ENCODE assay signal across 17 cellular contexts in genomic region chr9:128051932-128052734, GRCh38. TPM values are rescaled to one million over a fixed set of nuclear protein-coding genes. Genes with fewer than 3 reads are reported as not detected.
DNase-seq lines count a peak whose midpoint lies in the region; ATAC-seq, FAIRE-seq and TF ChIP-seq lines count a peak whose summit lies in the region.
"Had no signal": no experiment of that assay in that cellular context is flagged by ENCODE, and none has a peak within 500 bp of the region (broad histone marks: within the 10 kb centered on the region; RNA-seq: fewer than 3 reads in every experiment).

No MANE protein-coding gene starts in this region.

- 63% methylated on average over 16 of the region's 16 CpGs for WGBS in K562 (ENCODE audit: insufficient coverage, low coverage, missing lambda C conversion rate)
- 72 to 85% methylated on average over 13 of the region's 16 CpGs for WGBS in thyroid gland, 2 donors

- H3K36me3 ChIP-seq in MM.1S (replicated peaks; ENCODE audit: insufficient read depth, low read length) (no peaks in the 10 kb centered on the region), K562 (ENCODE audit: control insufficient read depth, insufficient read depth, low read length) (no peaks in the 10 kb centered on the region), thyroid gland (no peaks in the 10 kb centered on the region)

- H3K9ac ChIP-seq in MM.1S (ENCODE audit: low read length) (no peak overlapping the region), K562 (ENCODE audit: insufficient read depth in 1 of 2, low read depth in 2 of 2, low read length in 2 of 2) (peak overlapping the region in 1 of 2 experiments; percentile 77; a peak in 2 of 4 replicates)

- H3K9me2 ChIP-seq in MM.1S (replicated peaks; ENCODE audit: insufficient read depth, low read length) = no peaks in the 10 kb centered on the region

- no peak overlapping the region for H3K4me3 ChIP-seq in MM.1S (ENCODE audit: low read length)
- H3K4me3 ChIP-seq in K562 = no peak overlapping the region
- no peak overlapping the region for H3K4me3 ChIP-seq in thyroid gland (replicated peaks in 1 of 3)

- no peak for TF ChIP-seq EP300 in K562 (IDR thresholded peaks at IDR 0.05; ENCODE audit: low read length)

- no peak overlapping the region for H3K4me2 ChIP-seq in MM.1S (ENCODE audit: low read depth, low read length)
- no peak overlapping the region for H3K4me2 ChIP-seq in K562 (ENCODE audit: insufficient read depth, low read length)

- no peak for ATAC-seq in K562
- peak; percentile 89 for ATAC-seq in left colon

- H3K27me3 ChIP-seq in MM.1S (replicated peaks; ENCODE audit: insufficient read depth, low read length) = no peaks in the 10 kb centered on the region
- H3K27me3 ChIP-seq in K562 (ENCODE audit: control insufficient read depth in 2 of 2, insufficient read depth in 2 of 2, low read length in 2 of 2) = no peaks in the 10 kb centered on the region
- H3K27me3 ChIP-seq in thyroid gland = no peaks in the 10 kb centered on the region

- no peaks in the 10 kb centered on the region for H4K20me1 ChIP-seq in MM.1S (ENCODE audit: insufficient read depth, low read length)
- no peaks in the 10 kb centered on the region for H4K20me1 ChIP-seq in K562 (replicated peaks; ENCODE audit: control insufficient read depth, insufficient read depth, low read length)

- BruUV-seq in K562 (replicated peaks; lab: Mats Ljungman, UMichigan) = no TSS peak

- H3K79me2 ChIP-seq in MM.1S (ENCODE audit: low read length) (no peaks in the 10 kb centered on the region), K562 (ENCODE audit: control insufficient read depth, insufficient read depth, low read length) (no peaks in the 10 kb centered on the region)

- no peak for FAIRE-seq in K562 (lab: Jason Lieb, UNC)

- CTCF ChIA-PET in K562 (lab: Yijun Ruan, JAX; ENCODE audit: low intra/inter-chr PET ratio) = no interaction called here

- TF ChIP-seq POLR2A in K562 (conservative IDR thresholded peaks at IDR 0.05) = no peak
- TF ChIP-seq POLR2A in thyroid gland (IDR thresholded peaks at IDR 0.05) = no peak

- TF ChIP-seq RAD21 in K562 (CRISPR knock-in tag; conservative IDR thresholded peaks at IDR 0.05 in 1 of 2, IDR thresholded peaks at IDR 0.05 in 1 of 2) = no peak

- H2AFZ ChIP-seq in MM.1S (ENCODE audit: low read length) (no peak overlapping the region), K562 (ENCODE audit: low read depth, low read length) (peak overlapping the region; percentile 34; the same call in 1 of the 2 replicates)

- POLR2A ChIA-PET in K562 (lab: Yijun Ruan, JAX) = interaction anchor here (0.6 to 2.0 kb wide), 6 partner anchors 10 to 103 kb away, joined by 3 to 14 read pairs (median 4); partner anchors contain the start of gene NAIF1

- TF ChIP-seq CTCF in MM.1S (IDR thresholded peaks at IDR 0.05; ENCODE audit: low read length) = no peak
- no peak for TF ChIP-seq CTCF in K562 (IDR thresholded peaks at IDR 0.05 in 2 of 3, conservative IDR thresholded peaks at IDR 0.05 in 1 of 3; ENCODE audit: insufficient read depth in 2 of 3, low read depth in 1 of 3, low read length in 3 of 3)
- TF ChIP-seq CTCF in thyroid gland (IDR thresholded peaks at IDR 0.05) = no peak

- DNase-seq in MM.1S (no peak), K562 (ENCODE audit: extremely low read depth in 1 of 4, low spot score in 3 of 4) (no peak), left colon (peak; percentile 52 to 86), thyroid gland (peak; percentile 29 to 68), NCI-H1105 (lab: John Stamatoyannopoulos, UW) (no peak), NCI-H1694 treated with DMSO at 0.1 percent for 48 hours (lab: John Stamatoyannopoulos, UW) (no peak), HuH-7 (ENCODE audit: low spot score) (no peak)
- DNase-seq in stimulated activated naive CD4-positive, alpha-beta T cell (lab: John Stamatoyannopoulos, UW) = no peak
- DNase-seq: activated CD4-positive, alpha-beta T cell treated with anti-CD3 and anti-CD28 coated beads for 4 hours; activated gamma-delta T cell treated with Interleukin-2 at 50 U/mL for 16 hours; DMS153; H9; NCI-H2029 treated with DMSO at 0.1 percent for 48 hours; NCI-H524 treated with DMSO at 0.1 percent for 48 hours; nephron progenitor cell; stimulated activated CD4-positive, alpha-beta T cell treated with anti-CD3 and anti-CD28 coated beads, Interleukin-12 subunit alpha, Interleukin-12 subunit beta, amount 100 ng/mL, for 4 hours; T1000 had no signal

- H3K9me3 ChIP-seq in MM.1S (replicated peaks; ENCODE audit: insufficient read depth, low read length) = no peaks in the 10 kb centered on the region
- H3K9me3 ChIP-seq in K562 (replicated peaks; ENCODE audit: control insufficient read depth, insufficient read depth, low read depth, low read length) = no peaks in the 10 kb centered on the region
- H3K9me3 ChIP-seq in thyroid gland = no peaks in the 10 kb centered on the region

- no peaks in the 10 kb centered on the region for H3F3A ChIP-seq in MM.1S (ENCODE audit: insufficient read depth, low read length)

- intact Hi-C loops in K562 (cut with micrococcal nuclease) = no loop called here
- intact Hi-C loops in left colon (cut with DNase I, micrococcal nuclease) = no loop called here
- intact Hi-C loops in thyroid gland (cut with DNase I) = no loop called here

- in situ Hi-C loops in K562 (cut with MboI) = no loop called here

- H3K9me1 ChIP-seq in K562 (ENCODE audit: control insufficient read depth, insufficient read depth, low read length) = no peaks in the 10 kb centered on the region

- no peaks in the 10 kb centered on the region for H3K4me1 ChIP-seq in MM.1S (ENCODE audit: low read length)
- peaks cover 10 to 11% of the 10 kb centered on the region in 2 experiments; a peak in 4 of 5 replicates for H3K4me1 ChIP-seq in K562 (replicated peaks in 1 of 2; ENCODE audit: control insufficient read depth in 2 of 2, insufficient read depth in 2 of 2, low read length in 2 of 2)
- peaks cover 51 to 70% of the 10 kb centered on the region in 2 donors for H3K4me1 ChIP-seq in thyroid gland

- H3K27ac ChIP-seq in MM.1S (ENCODE audit: low read length) (peak overlapping the region; percentile 18; the same call in 1 of the 2 replicates), K562 (ENCODE audit: extremely low read depth, low read depth, low read length) (no peak overlapping the region), thyroid gland (peak overlapping the region; percentile 91 to 98 (median 95))

TF ChIP-seq in K562, 482 proteins besides CTCF, POLR2A, EP300 and RAD21:
- TF ChIP-seq ZBTB7A (IDR thresholded peaks at IDR 0.05; ENCODE audit: borderline replicate concordance, control insufficient read depth, low read depth, low read length) (0 out of 2 replicates have a peak, but pooled peaks have one; percentile 11), NCOA2 (IDR thresholded peaks at IDR 0.05; ENCODE audit: partially characterized antibody in 2 of 2) (no peak)

RNA-seq across cellular contexts. Expression of gene NAIF1, which starts 15.0 kb away (rescaled TPM):
- total RNA-seq in K562 (2011; cell fraction: chromatin; rRNA removed; ENCODE audit: low replicate concordance) = 14.2 and 31.0 TPM in 2 replicates
- 27.1 and 29.7 TPM in 2 replicates for total RNA-seq in K562 (2011; cell fraction: nucleolus; rRNA removed)
- 19.1 and 19.8 TPM in 2 replicates for total RNA-seq in K562 (2011; cell fraction: nucleoplasm; rRNA removed)
- total RNA-seq in K562 (2014; rRNA removed) (21.3 and 27.6 TPM in 2 replicates), K562 (2014; rRNA removed; fragmentation: Illumina TruSeq; extraction: Trizol) (15.8 and 16.2 TPM in 2 replicates), K562 (2015; rRNA removed; fragmentation: Illumina TruSeq; extraction: Trizol) (15.9 and 17.4 TPM in 2 replicates), K562 (2021) (23.1 and 26.6 TPM in 2 replicates), left colon (10 to 100 TPM in 1 of 2 donors, 1 to 10 TPM in 1; 10.0 to 10.5 TPM), thyroid gland (10 to 100 TPM in 2 of 4 donors, 1 to 10 TPM in 2; 5.3 to 17.2 (median 9.4) TPM)
- polyA plus RNA-seq in K562 (2011; rRNA removed) (17.2 and 21.5 TPM in 2 replicates), K562 (2014; fragmentation: Illumina TruSeq; extraction: Trizol) (16.3 and 16.9 TPM in 2 replicates), K562 (2014; fragmentation: Nextera tagmentation; extraction: Ambion mirVana) (1 to 10 TPM; 4.8 to 5.3 TPM), K562 (2014; rRNA removed) (17.7 and 17.8 TPM in 2 replicates)
- polyA plus RNA-seq in K562 (2011; cell fraction: cytosol; rRNA removed) = 24.4 and 26.5 TPM in 2 replicates
- 17.1 and 20.0 TPM in 2 replicates for polyA plus RNA-seq in K562 (2011; cell fraction: nucleus; rRNA removed)
- 16.5 and 19.9 TPM in 2 replicates for polyA plus RNA-seq in K562 (2012)
- 14.9 and 19.6 TPM in 2 replicates for polyA minus RNA-seq in K562 (2011; rRNA and poly(A)+ RNA removed)
- polyA minus RNA-seq in K562 (2011; cell fraction: cytosol; rRNA and poly(A)+ RNA removed) = 14.2 and 26.5 TPM in 2 replicates
- polyA minus RNA-seq in K562 (2011; cell fraction: nucleus; rRNA and poly(A)+ RNA removed) = 6.3 and 7.7 TPM in 2 replicates

RNA-seq across cellular contexts. Expression of gene SLC25A25, which starts 15.9 kb away (rescaled TPM):
- 56.5 and 74.4 TPM in 2 replicates for total RNA-seq in K562 (2011; cell fraction: chromatin; rRNA removed; ENCODE audit: low replicate concordance)
- total RNA-seq in K562 (2011; cell fraction: nucleolus; rRNA removed) = 41.5 and 42.5 TPM in 2 replicates
- 26.8 and 33.4 TPM in 2 replicates for total RNA-seq in K562 (2011; cell fraction: nucleoplasm; rRNA removed)
- total RNA-seq in K562 (2014; rRNA removed) (35.9 and 39.5 TPM in 2 replicates), K562 (2014; rRNA removed; fragmentation: Illumina TruSeq; extraction: Trizol) (19.0 and 19.3 TPM in 2 replicates), K562 (2015; rRNA removed; fragmentation: Illumina TruSeq; extraction: Trizol) (23.2 and 25.1 TPM in 2 replicates), K562 (2021) (30.1 and 30.7 TPM in 2 replicates), left colon (10 to 100 TPM; 20.5 to 26.2 TPM), thyroid gland (10 to 100 TPM; 21.9 to 42.0 (median 30.8) TPM)
- polyA plus RNA-seq in K562 (2011; rRNA removed) (21.7 and 26.7 TPM in 2 replicates), K562 (2014; fragmentation: Illumina TruSeq; extraction: Trizol) (18.7 and 25.2 TPM in 2 replicates), K562 (2014; fragmentation: Nextera tagmentation; extraction: Ambion mirVana) (under 1 TPM; 0.07 to 0.10 TPM), K562 (2014; rRNA removed) (27.2 and 31.0 TPM in 2 replicates)
- polyA plus RNA-seq in K562 (2011; cell fraction: cytosol; rRNA removed) = 20.4 and 25.8 TPM in 2 replicates
- 29.9 and 44.4 TPM in 2 replicates for polyA plus RNA-seq in K562 (2011; cell fraction: nucleus; rRNA removed)
- polyA plus RNA-seq in K562 (2012) = 20.5 and 23.5 TPM in 2 replicates
- 21.0 and 28.2 TPM in 2 replicates for polyA minus RNA-seq in K562 (2011; rRNA and poly(A)+ RNA removed)
- polyA minus RNA-seq in K562 (2011; cell fraction: cytosol; rRNA and poly(A)+ RNA removed) = 14.7 and 16.8 TPM in 2 replicates
- 14.8 and 20.9 TPM in 2 replicates for polyA minus RNA-seq in K562 (2011; cell fraction: nucleus; rRNA and poly(A)+ RNA removed)

Comparison
In these comparisons a context has a peak if more than half of its experiments do, and no peak if none do; other contexts are left out.
1. DNase-seq: peak in left colon (2 of 2) and thyroid gland (2 of 2); none in MM.1S (single experiment), K562 (0 of 4), NCI-H1105 (single experiment), NCI-H1694 treated with DMSO at 0.1 percent for 48 hours (single experiment), HuH-7 (single experiment) and stimulated activated naive CD4-positive, alpha-beta T cell (0 of 6).